Comparison of ENCODE assay signal across 6 cellular contexts in the genomic region with DNA sequence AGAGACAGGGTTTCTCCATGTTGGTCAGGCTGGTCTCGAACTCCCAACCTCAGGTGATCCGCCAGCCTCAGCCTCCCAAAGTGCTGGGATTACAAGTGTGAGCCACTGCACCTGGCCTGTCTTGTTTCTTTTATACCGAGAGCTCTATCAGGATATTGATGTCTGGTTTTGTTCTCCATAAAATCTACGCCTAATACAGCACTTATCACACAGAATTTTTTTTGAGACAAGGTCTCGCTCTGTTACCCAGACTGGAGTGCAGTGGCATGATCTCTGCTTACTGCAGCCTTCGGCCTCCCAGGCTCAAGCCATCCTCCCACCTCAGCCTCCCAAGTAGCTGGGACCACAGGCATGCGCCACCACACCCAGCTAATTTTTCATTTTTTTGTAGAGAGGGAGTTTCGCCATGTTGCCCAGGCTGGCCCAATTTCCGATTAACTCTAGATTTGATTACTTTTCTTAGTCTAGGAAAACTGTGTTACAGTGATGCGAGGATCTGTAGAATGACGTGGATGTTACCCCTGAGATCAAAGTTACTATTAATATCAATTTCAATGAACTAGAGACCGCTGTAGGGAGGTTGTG. TPM values are rescaled to one million over a fixed set of nuclear protein-coding genes. Genes with fewer than 3 reads are reported as not detected.
A peak's percentile ranks its signal among the peaks of the same experiment; 100 is the strongest.
DNase-seq lines count a peak whose midpoint lies in the region; ATAC-seq, FAIRE-seq and TF ChIP-seq lines count a peak whose summit lies in the region.
"Not testable (repeated sequence)": the region's sequence is repeated elsewhere in the genome, so short reads cannot be mapped to it uniquely, and the experiment has no call there.

No MANE protein-coding gene starts in this region.

- H3K27ac ChIP-seq in ACC112 (ENCODE audit: low read depth, low read length) (peak overlapping the region; percentile 31; the same call in 1 of the 2 replicates), psoas muscle (peak overlapping the region; percentile 93)
- not testable (repeated sequence) for H3K27ac ChIP-seq in kidney (ENCODE audit: low read depth in 2 of 2, low read length in 2 of 2)

- not testable (repeated sequence) for TF ChIP-seq CTCF in WI38 (IDR thresholded peaks at IDR 0.05; ENCODE audit: low read depth, low read length); choroid plexus epithelial cell (conservative IDR thresholded peaks at IDR 0.05; ENCODE audit: low read depth, low read length); kidney (IDR thresholded peaks at IDR 0.05; ENCODE audit: borderline replicate concordance, extremely low read depth, insufficient read depth); psoas muscle (IDR thresholded peaks at IDR 0.05)

- FAIRE-seq in kidney (lab: Jason Lieb, UNC), result not testable (repeated sequence)

- ATAC-seq in HG03060 (IDR thresholded peaks at IDR 0.05; ENCODE audit: low read depth, unreplicated experiment) (peak; percentile 9), psoas muscle (peak in 2 of 4 donors; percentile 8 to 23)

- DNase-seq in choroid plexus epithelial cell (ENCODE audit: low read depth); kidney; psoas muscle: not testable (repeated sequence)

- WGBS in psoas muscle, 3 donors, result 78 to 83% (median 79%) methylated on average over 12 of the region's 12 CpGs

- H3K36me3 ChIP-seq in ACC112 (ENCODE audit: insufficient read depth, low read length); kidney (ENCODE audit: control insufficient read depth in 1 of 2, insufficient read depth in 2 of 2, low read length in 2 of 2): not testable (repeated sequence)
- H3K36me3 ChIP-seq in psoas muscle (ENCODE audit: insufficient read depth in 1 of 2, low read depth in 1 of 2), result peaks cover 0 to 31% of the 10 kb centered on the region in 2 donors

- H2AFZ ChIP-seq in ACC112 (ENCODE audit: low read length, unreplicated experiment), result peak overlapping the region; percentile 96

- H3K9me3 ChIP-seq in kidney (ENCODE audit: control insufficient read depth in 1 of 2, low read length in 2 of 2); psoas muscle: not testable (repeated sequence)

- not testable (repeated sequence) for H3K27me3 ChIP-seq in ACC112 (ENCODE audit: insufficient read depth, low read length); psoas muscle (ENCODE audit: insufficient read depth in 3 of 3, low read length in 2 of 3)

- peak overlapping the region in 1 of 2 donors; percentile 93 for H3K9ac ChIP-seq in kidney (ENCODE audit: low read length in 2 of 2)

- H3K4me1 ChIP-seq in ACC112 (ENCODE audit: control insufficient read depth, insufficient read depth, low read length, unreplicated experiment), result peaks cover 21% of the 10 kb centered on the region
- H3K4me1 ChIP-seq in kidney (ENCODE audit: control insufficient read depth in 1 of 2, insufficient read depth in 1 of 2, low read depth in 1 of 2, low read length in 2 of 2); psoas muscle: not testable (repeated sequence)

- H3K4me3 ChIP-seq in ACC112 (ENCODE audit: low read depth, low read length), result peak overlapping the region; percentile 97
- peak overlapping the region; percentile 98 for H3K4me3 ChIP-seq in WI38 (ENCODE audit: low read depth, low read length)
- H3K4me3 ChIP-seq in choroid plexus epithelial cell (ENCODE audit: low read depth, low read length), result peak overlapping the region; percentile 96
- H3K4me3 ChIP-seq in kidney (ENCODE audit: low read length in 2 of 2), result peak overlapping the region; percentile 83 to 97
- H3K4me3 ChIP-seq in psoas muscle, result peak overlapping the region; percentile 90

- intact Hi-C loops in kidney (cut with DNase I); psoas muscle (cut with DNase I): not testable (repeated sequence)

- H3K79me2 ChIP-seq in ACC112 (ENCODE audit: control insufficient read depth, insufficient read depth, low read length, unreplicated experiment), result peaks cover 20% of the 10 kb centered on the region

RNA-seq across cellular contexts. Expression of a gene that starts 0.5 kb away (rescaled TPM):
- total RNA-seq in kidney (74.3 TPM), psoas muscle (10 to 100 TPM; 79.1 to 91.2 (median 84.9) TPM)
- polyA plus RNA-seq in kidney (ENCODE audit: insufficient read depth, low read depth, low replicate concordance) (255 TPM), psoas muscle (100 to 1,000 TPM in 2 of 3 donors, 10 to 100 TPM in 1; 92.0 to 246 (median 102) TPM)

RNA-seq across cellular contexts. Expression of a gene that starts 7.2 kb away (rescaled TPM):
- total RNA-seq in kidney, result 108 TPM
- polyA plus RNA-seq in kidney (ENCODE audit: insufficient read depth, low read depth, low replicate concordance), result 30.1 TPM
- total RNA-seq in psoas muscle, result 10 to 100 TPM in 3 of 4 donors, 1 to 10 TPM in 1; 9.6 to 18.5 (median 14.7) TPM
- polyA plus RNA-seq in psoas muscle, result 10 to 100 TPM in 2 of 3 donors, 1 to 10 TPM in 1; 7.6 to 15.1 (median 10.0) TPM

RNA-seq across cellular contexts. Expression of a gene that starts 13.9 kb away (rescaled TPM):
- total RNA-seq in kidney (26.6 TPM), psoas muscle (1 to 10 TPM; 1.3 to 2.6 (median 2.0) TPM)
- polyA plus RNA-seq in kidney (ENCODE audit: insufficient read depth, low read depth, low replicate concordance) (235 TPM), psoas muscle (1 to 10 TPM in 1 of 3 donors, under 1 TPM in 2; 0.93 to 2.6 (median 0.97) TPM)

RNA-seq across cellular contexts. Expression of a gene that starts 42.4 kb away (rescaled TPM):
- total RNA-seq in kidney, result 207 TPM
- polyA plus RNA-seq in kidney (ENCODE audit: insufficient read depth, low read depth, low replicate concordance), result 74.7 TPM
- 10 to 100 TPM; 30.9 to 50.6 (median 40.6) TPM for total RNA-seq in psoas muscle
- 10 to 100 TPM; 18.1 to 42.7 (median 25.1) TPM for polyA plus RNA-seq in psoas muscle

RNA-seq across cellular contexts. Expression of a gene that starts 53.9 kb away (rescaled TPM):
- total RNA-seq in kidney, result 0.63 TPM
- 0.77 TPM for polyA plus RNA-seq in kidney (ENCODE audit: insufficient read depth, low read depth, low replicate concordance)
- total RNA-seq in psoas muscle, result under 1 TPM in 2 of 4 donors, not detected in 2; 0.21 to 0.34 TPM
- polyA plus RNA-seq in psoas muscle, result under 1 TPM; 0.05 to 0.18 (median 0.10) TPM
